19 cellular contexts compared by ENCODE assay signal in genomic region chr1:3389093-3389833, GRCh38.
DNase-seq lines count a peak whose midpoint lies in the region; ATAC-seq and TF ChIP-seq lines count a peak whose summit lies in the region.
"Had no signal": no experiment of that assay in that cellular context is flagged by ENCODE, and none has a peak within 500 bp of the region (broad histone marks: within the 10 kb centered on the region; RNA-seq: fewer than 3 reads in every experiment).

No MANE protein-coding gene starts in this region.

- DNase-seq in NCI-H1436 (lab: John Stamatoyannopoulos, UW): peak; percentile 55
- no peak for DNase-seq in NCI-H1436 treated with DMSO at 0.1 percent for 48 hours (lab: John Stamatoyannopoulos, UW)
- peak; percentile 47 for DNase-seq in HuH-7 (ENCODE audit: low spot score)
- no peak for DNase-seq in ascending aorta (ENCODE audit: low spot score in 2 of 2)
- DNase-seq in thoracic aorta (ENCODE audit: low spot score): no peak
- DNase-seq in activated T-cell treated with anti-CD3 and anti-CD28 coated beads, Interleukin-2, amount 50 U/mL, for 72 hours: no peak
- DNase-seq: C1 segment of cervical spinal cord; Calu3; CD4-positive, alpha-beta T cell; DMS 273 treated with DMSO at 0.1 percent for 48 hours; DMS79; GOT3; HFFc6 had no signal

- no peak overlapping the region for H3K4me3 Mint-ChIP-seq in activated T-cell treated with anti-CD3 and anti-CD28 coated beads, Interleukin-2, amount 50 U/mL, for 72 hours
- H3K4me3 Mint-ChIP-seq: CD4-positive, alpha-beta T cell; HFFc6; IgD-negative memory B cell had no signal

- H3K27me3 Mint-ChIP-seq in activated T-cell treated with anti-CD3 and anti-CD28 coated beads, Interleukin-2, amount 50 U/mL, for 72 hours (ENCODE audit: low read depth): peaks cover 9% of the 10 kb centered on the region

- H3K4me1 ChIP-seq in ascending aorta (peaks cover 13 to 41% of the 10 kb centered on the region in 2 donors), thoracic aorta (ENCODE audit: control insufficient read depth in 1 of 2, low read depth in 2 of 2) (peaks cover 27 to 78% of the 10 kb centered on the region in 2 donors)

- peak overlapping the region; percentile 63 for H3K27ac ChIP-seq in ascending aorta
- H3K27ac ChIP-seq in thoracic aorta: peak overlapping the region; percentile 51 to 69
- H3K27ac ChIP-seq: 22Rv1 had no signal

- TF ChIP-seq CTCF in ascending aorta (IDR thresholded peaks at IDR 0.05): no peak
- no peak for TF ChIP-seq CTCF in thoracic aorta (IDR thresholded peaks at IDR 0.05)

- H3K36me3 ChIP-seq in ascending aorta (peaks cover 2 to 3% of the 10 kb centered on the region in 2 donors), thoracic aorta (no peaks in the 10 kb centered on the region)
- H3K36me3 ChIP-seq: HAP-1 had no signal

- no peak overlapping the region for H3K27ac Mint-ChIP-seq in activated T-cell treated with anti-CD3 and anti-CD28 coated beads, Interleukin-2, amount 50 U/mL, for 72 hours
- H3K27ac Mint-ChIP-seq: CD4-positive, alpha-beta T cell; HFFc6; IgD-negative memory B cell had no signal

- no peaks in the 10 kb centered on the region for H3K9me3 ChIP-seq in ascending aorta
- no peaks in the 10 kb centered on the region for H3K9me3 ChIP-seq in thoracic aorta
- H3K9me3 ChIP-seq: HAP-1 had no signal

- no peaks in the 10 kb centered on the region for H3K36me3 Mint-ChIP-seq in activated T-cell treated with anti-CD3 and anti-CD28 coated beads, Interleukin-2, amount 50 U/mL, for 72 hours (ENCODE audit: insufficient read depth in 2 of 2)
- H3K36me3 Mint-ChIP-seq: IgD-negative memory B cell had no signal

- intact Hi-C loops in ascending aorta (cut with DNase I): no loop called here

- no peaks in the 10 kb centered on the region for H3K9me3 Mint-ChIP-seq in activated T-cell treated with anti-CD3 and anti-CD28 coated beads, Interleukin-2, amount 50 U/mL, for 72 hours
- H3K9me3 Mint-ChIP-seq: CD4-positive, alpha-beta T cell; HFFc6; IgD-negative memory B cell had no signal

- peaks cover 5% of the 10 kb centered on the region for H3K4me1 Mint-ChIP-seq in activated T-cell treated with anti-CD3 and anti-CD28 coated beads, Interleukin-2, amount 50 U/mL, for 72 hours (ENCODE audit: low read depth)

- ATAC-seq in thoracic aorta (ENCODE audit: insufficient number of reproducible peaks, low FRiP score, low read depth) (no peak), GM18907 (IDR thresholded peaks at IDR 0.05; ENCODE audit: unreplicated experiment) (no peak), HG03280 (IDR thresholded peaks at IDR 0.05; ENCODE audit: unreplicated experiment) (no peak)
- no peak for ATAC-seq in activated T-cell treated with anti-CD3 and anti-CD28 coated beads, Interleukin-2, amount 50 U/mL, for 72 hours (replicated peaks in 1 of 2)
- ATAC-seq: GM12878 had no signal

- H3K27me3 ChIP-seq in ascending aorta: no peaks in the 10 kb centered on the region
- no peaks in the 10 kb centered on the region for H3K27me3 ChIP-seq in thoracic aorta (replicated peaks; ENCODE audit: insufficient read depth)

- H3K4me3 ChIP-seq in ascending aorta: no peak overlapping the region
- no peak overlapping the region for H3K4me3 ChIP-seq in thoracic aorta
- H3K4me3 ChIP-seq: GM12878, HAP-1 had no signal

Comparison
In these comparisons a context has a peak if more than half of its experiments do, and no peak if none do; other contexts are left out.
1. DNase-seq: peak in NCI-H1436 (single experiment) and HuH-7 (single experiment); none in NCI-H1436 treated with DMSO at 0.1 percent for 48 hours (single experiment), ascending aorta (0 of 2), thoracic aorta (single experiment) and activated T-cell treated with anti-CD3 and anti-CD28 coated beads, Interleukin-2, amount 50 U/mL, for 72 hours (0 of 2).